Comparison of ENCODE assay signal across 2 cellular contexts in the genomic region with DNA sequence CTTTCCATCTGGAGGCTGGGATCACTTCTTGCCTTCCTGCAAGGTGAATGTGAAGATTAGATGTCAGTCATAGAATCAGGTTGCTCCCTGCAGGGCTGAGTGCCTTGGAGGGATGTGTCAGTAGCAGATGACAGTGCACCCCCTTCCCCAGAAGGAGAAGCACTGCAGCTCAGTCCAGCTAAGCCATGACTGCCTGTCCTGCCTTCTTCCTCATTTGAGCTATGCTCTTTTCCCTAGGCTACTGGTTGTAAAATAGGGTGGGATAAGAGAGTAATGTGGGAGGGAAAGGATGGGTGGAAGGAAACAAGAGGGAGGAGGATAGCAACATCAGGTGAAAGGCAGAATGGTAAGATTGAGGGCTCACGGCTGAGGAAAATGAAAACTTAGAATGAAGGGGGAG.
TF ChIP-seq lines count a peak whose summit lies in the region.

No MANE protein-coding gene starts in this region.

TF ChIP-seq in IMR-90, 13 proteins besides CTCF, POLR2A, EP300 and RAD21:
- no peak for TF ChIP-seq RFX5 (IDR thresholded peaks at IDR 0.05; ENCODE audit: low read depth, low read length)
- TF ChIP-seq SMC3 (IDR thresholded peaks at IDR 0.05; ENCODE audit: low read depth, low read length): no peak
- no peak for TF ChIP-seq FOS (IDR thresholded peaks at IDR 0.05; ENCODE audit: low read depth, low read length)
- TF ChIP-seq CEBPB (IDR thresholded peaks at IDR 0.05; ENCODE audit: low read depth, low read length): no peak
- no peak for TF ChIP-seq MAZ (IDR thresholded peaks at IDR 0.05; ENCODE audit: borderline replicate concordance, low read depth, low read length)
- TF ChIP-seq NFE2L2 (IDR thresholded peaks at IDR 0.05; ENCODE audit: low read depth, low read length): no peak
- no peak for TF ChIP-seq MXI1 (IDR thresholded peaks at IDR 0.05; ENCODE audit: borderline replicate concordance, low read depth, low read length)
- TF ChIP-seq RCOR1 (IDR thresholded peaks at IDR 0.05; ENCODE audit: insufficient replicate concordance, low read length): no peak
- no peak for TF ChIP-seq ELK1 (IDR thresholded peaks at IDR 0.05; ENCODE audit: borderline replicate concordance, low read depth, low read length)
- TF ChIP-seq CHD1 (IDR thresholded peaks at IDR 0.05; ENCODE audit: low read depth, low read length): no peak
- no peak for TF ChIP-seq BHLHE40 (IDR thresholded peaks at IDR 0.05; ENCODE audit: low read depth, low read length)
- no peak for TF ChIP-seq MAFK (IDR thresholded peaks at IDR 0.05; ENCODE audit: low read depth, low read length)
- TF ChIP-seq, protein P1, sequence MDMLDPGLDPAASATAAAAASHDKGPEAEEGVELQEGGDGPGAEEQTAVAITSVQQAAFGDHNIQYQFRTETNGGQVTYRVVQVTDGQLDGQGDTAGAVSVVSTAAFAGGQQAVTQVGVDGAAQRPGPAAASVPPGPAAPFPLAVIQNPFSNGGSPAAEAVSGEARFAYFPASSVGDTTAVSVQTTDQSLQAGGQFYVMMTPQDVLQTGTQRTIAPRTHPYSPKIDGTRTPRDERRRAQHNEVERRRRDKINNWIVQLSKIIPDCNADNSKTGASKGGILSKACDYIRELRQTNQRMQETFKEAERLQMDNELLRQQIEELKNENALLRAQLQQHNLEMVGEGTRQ (IDR thresholded peaks at IDR 0.05; ENCODE audit: low read depth, low read length): no peak

TF ChIP-seq in H1, 55 proteins besides CTCF, POLR2A, EP300 and RAD21:
- TF ChIP-seq SAP30 (IDR thresholded peaks at IDR 0.05; ENCODE audit: insufficient read depth, insufficient replicate concordance, low read length): no peak
- TF ChIP-seq JUN (IDR thresholded peaks at IDR 0.05; ENCODE audit: low read depth, low read length): no peak
- TF ChIP-seq BRCA1 (IDR thresholded peaks at IDR 0.05; ENCODE audit: low read depth, low read length): no peak
- no peak for TF ChIP-seq FOSL1 (IDR thresholded peaks at IDR 0.05; ENCODE audit: insufficient read depth, low read depth, low read length)
- TF ChIP-seq EZH2 (IDR thresholded peaks at IDR 0.05; ENCODE audit: low read depth, low read length, severe bottlenecking): no peak
- TF ChIP-seq SP4 (IDR thresholded peaks at IDR 0.05; ENCODE audit: low read length): no peak
- no peak for TF ChIP-seq POLR2AphosphoS5 (IDR thresholded peaks at IDR 0.05; ENCODE audit: low read depth, low read length)
- TF ChIP-seq CREB1 (IDR thresholded peaks at IDR 0.05): no peak
- TF ChIP-seq SIN3A (conservative IDR thresholded peaks at IDR 0.05 in 1 of 2, IDR thresholded peaks at IDR 0.05 in 1 of 2; ENCODE audit: low read depth in 1 of 2, low read length in 2 of 2): no peak
- TF ChIP-seq CHD1 (IDR thresholded peaks at IDR 0.05; ENCODE audit: low read depth, low read length): no peak
TF ChIP-seq in H1: peak in this region for 0.
